In the genomic region with DNA sequence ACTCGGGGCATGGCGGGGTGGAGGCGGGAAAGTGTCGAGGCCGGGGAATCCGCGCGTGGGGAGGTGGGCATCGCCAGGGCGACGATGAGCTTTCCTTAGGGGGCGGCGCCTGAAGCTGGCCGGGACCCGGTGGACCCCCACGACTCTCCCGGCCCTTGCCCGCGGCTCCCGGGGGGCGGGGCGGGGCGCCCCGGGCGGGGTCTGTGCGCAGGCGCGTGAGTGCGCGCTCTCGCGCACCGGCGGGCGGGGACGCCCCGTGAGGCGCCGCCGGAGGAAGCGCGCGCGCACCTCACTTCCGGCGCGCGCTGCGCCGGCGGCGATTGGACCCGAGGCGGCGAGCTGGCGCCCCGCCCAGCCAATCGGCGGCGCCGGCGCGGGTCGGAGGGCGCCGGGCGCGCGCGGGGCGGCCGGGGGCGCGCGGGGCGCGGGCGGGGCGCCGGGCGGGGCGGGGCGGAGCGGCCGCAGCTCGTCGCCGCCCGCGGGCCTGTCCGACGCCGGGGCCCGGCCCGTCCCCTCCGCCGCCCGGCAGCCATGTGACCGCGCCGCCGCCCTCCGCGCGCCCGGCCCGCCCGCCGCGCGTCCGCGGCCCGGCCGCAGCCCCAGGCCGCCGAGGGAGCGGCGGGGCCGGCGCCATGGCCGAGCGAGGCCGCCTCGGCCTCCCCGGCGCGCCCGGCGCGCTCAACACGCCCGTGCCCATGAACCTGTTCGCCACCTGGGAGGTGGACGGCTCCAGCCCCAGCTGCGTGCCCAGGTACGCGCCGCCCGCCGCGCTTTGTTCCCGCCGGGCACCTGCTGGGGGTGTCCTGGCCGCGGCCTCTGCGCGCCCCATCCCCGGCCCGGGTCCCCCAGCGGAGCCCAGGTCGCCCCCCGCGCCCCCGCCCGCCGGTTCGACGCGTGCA, we compare ENCODE assay signal across 8 cellular contexts. TPM values are rescaled to one million over a fixed set of nuclear protein-coding genes. Genes with fewer than 3 reads are reported as not detected.
DNase-seq lines count a peak whose midpoint lies in the region; ATAC-seq and TF ChIP-seq lines count a peak whose summit lies in the region.

A gene (plus strand): TSS at position 462 of the 899 bp plus-strand sequence. CDS start 171 bp downstream, at position 633.

- CTCF ChIA-PET in activated naive CD4-positive, alpha-beta T cell treated with anti-CD3 and anti-CD28 coated beads for 36 hours (lab: Charles Lee), result interaction anchor here (0.6 kb wide), 1 partner anchor 15 kb away, joined by 3 read pairs; no protein-coding TSS in a partner anchor

- H3K36me3 ChIP-seq in DND-41 (ENCODE audit: insufficient read depth, low read length) (no peaks in the 10 kb centered on the region), KOPT-K1 (ENCODE audit: insufficient read depth, low read length) (no peaks in the 10 kb centered on the region), SJSA1 (no peaks in the 10 kb centered on the region), gastroesophageal sphincter (no peaks in the 10 kb centered on the region), neutrophil (no peaks in the 10 kb centered on the region), testis (ENCODE audit: low read depth, missing control alignments) (no peaks in the 10 kb centered on the region)

- DNase-seq in DND-41 (peak; percentile 76), SJSA1 (ENCODE audit: low read depth in 1 of 2, low spot score in 2 of 2) (peak; percentile 38 to 57), testis (peak; percentile 77)
- DNase-seq in activated naive CD4-positive, alpha-beta T cell treated with anti-CD3 and anti-CD28 coated beads for 36 hours, result peak; percentile 63

- no peaks in the 10 kb centered on the region for H3K36me3 Mint-ChIP-seq in activated naive CD4-positive, alpha-beta T cell treated with anti-CD3 and anti-CD28 coated beads for 36 hours (ENCODE audit: low read depth)

- peak; percentile 50 to 61 for TF ChIP-seq POLR2A in gastroesophageal sphincter (IDR thresholded peaks at IDR 0.05)
- TF ChIP-seq POLR2A in testis (IDR thresholded peaks at IDR 0.05), result no peak

- intact Hi-C loops in activated naive CD4-positive, alpha-beta T cell treated with anti-CD3 and anti-CD28 coated beads for 36 hours (cut with micrococcal nuclease), result loop anchor here (1.0 kb wide), 1 partner anchor 13 kb away; a partner anchor contains a TSS
- intact Hi-C loops in testis (cut with DNase I; ENCODE audit: low total_unique reads), result no loop called here

- H3K4me3 ChIP-seq in DND-41 (ENCODE audit: low read depth in 1 of 2, low read length in 2 of 2) (peak within 1 kb of the TSS; percentile 26 to 64; a peak in 3 of 4 replicates), SJSA1 (peak within 1 kb of the TSS; percentile 52), gastroesophageal sphincter (peak within 1 kb of the TSS; percentile 60 to 94), neutrophil (ENCODE audit: low read depth in 1 of 2, low read length in 1 of 2) (peak within 1 kb of the TSS; percentile 61 to 94), testis (peak within 1 kb of the TSS; percentile 73 to 75)

- H3K27ac Mint-ChIP-seq in activated naive CD4-positive, alpha-beta T cell treated with anti-CD3 and anti-CD28 coated beads for 36 hours, result peak within 1 kb of the TSS; percentile 46

- no peaks in the 10 kb centered on the region for H3K27me3 ChIP-seq in DND-41 (ENCODE audit: insufficient read depth, low read length, poor library complexity)
- no peaks in the 10 kb centered on the region for H3K27me3 ChIP-seq in SJSA1 (replicated peaks)
- H3K27me3 ChIP-seq in gastroesophageal sphincter, result no peaks in the 10 kb centered on the region
- H3K27me3 ChIP-seq in neutrophil, result peaks cover 32% of the 10 kb centered on the region
- no peaks in the 10 kb centered on the region for H3K27me3 ChIP-seq in testis

- TF ChIP-seq CTCF in DND-41 (IDR thresholded peaks at IDR 0.05; ENCODE audit: borderline replicate concordance, extremely low read depth, low read length, poor library complexity, severe bottlenecking) (no peak), gastroesophageal sphincter (IDR thresholded peaks at IDR 0.05) (no peak), neutrophil (IDR thresholded peaks at IDR 0.05) (no peak), testis (IDR thresholded peaks at IDR 0.05) (no peak)

- H3K27me3 Mint-ChIP-seq in activated naive CD4-positive, alpha-beta T cell treated with anti-CD3 and anti-CD28 coated beads for 36 hours (ENCODE audit: low read depth), result no peaks in the 10 kb centered on the region

- H3K4me3 Mint-ChIP-seq in activated naive CD4-positive, alpha-beta T cell treated with anti-CD3 and anti-CD28 coated beads for 36 hours, result peak within 1 kb of the TSS; percentile 85

- peak within 1 kb of the TSS; percentile 61 for H2AFZ ChIP-seq in DND-41 (ENCODE audit: low read depth, low read length)

- peaks cover 30% of the 10 kb centered on the region for H4K20me1 ChIP-seq in DND-41 (ENCODE audit: insufficient read depth, low read length)

- H3K4me2 ChIP-seq in DND-41 (ENCODE audit: insufficient read depth, low read length), result peak within 1 kb of the TSS; percentile 84

- H3K9ac ChIP-seq in DND-41 (ENCODE audit: low read depth, low read length), result peak within 1 kb of the TSS; percentile 72

- no peaks in the 10 kb centered on the region for H3K9me3 ChIP-seq in DND-41 (ENCODE audit: insufficient read depth, low read length, severe bottlenecking)
- peaks cover 3% of the 10 kb centered on the region for H3K9me3 ChIP-seq in KOPT-K1 (ENCODE audit: insufficient read depth, low read length, poor library complexity, severe bottlenecking)
- H3K9me3 ChIP-seq in SJSA1 (replicated peaks), result no peaks in the 10 kb centered on the region
- no peaks in the 10 kb centered on the region for H3K9me3 ChIP-seq in gastroesophageal sphincter
- no peaks in the 10 kb centered on the region for H3K9me3 ChIP-seq in neutrophil
- no peaks in the 10 kb centered on the region for H3K9me3 ChIP-seq in testis

- H3K4me1 Mint-ChIP-seq in activated naive CD4-positive, alpha-beta T cell treated with anti-CD3 and anti-CD28 coated beads for 36 hours (ENCODE audit: low read depth), result peaks cover 25% of the 10 kb centered on the region

- no CpG with 5 or more reads among the region's 160 CpGs for WGBS in gastroesophageal sphincter (ENCODE audit: low coverage in 1 of 2), 2 donors
- 2 to 7% methylated on average over 3 to 35 of the region's 160 CpGs for WGBS in testis, 2 donors

- H3K27ac ChIP-seq in DND-41 (ENCODE audit: low read length) (peak within 1 kb of the TSS; percentile 69), KOPT-K1 (ENCODE audit: low read depth, low read length, poor library complexity, severe bottlenecking) (peak within 1 kb of the TSS; percentile 44), SJSA1 (peak within 1 kb of the TSS; percentile 32; the same call in 1 of the 2 replicates), gastroesophageal sphincter (peak within 1 kb of the TSS; percentile 88 to 99 (median 96)), neutrophil (peak within 1 kb of the TSS; percentile 62), testis (peak within 1 kb of the TSS; percentile 85 to 97)

- no peaks in the 10 kb centered on the region for H3K9me3 Mint-ChIP-seq in activated naive CD4-positive, alpha-beta T cell treated with anti-CD3 and anti-CD28 coated beads for 36 hours

- TF ChIP-seq EP300 in gastroesophageal sphincter (IDR thresholded peaks at IDR 0.05), result no peak

- H3K79me2 ChIP-seq in DND-41 (ENCODE audit: insufficient read depth, low read length), result peaks cover 42% of the 10 kb centered on the region

- peaks cover 33% of the 10 kb centered on the region for H3K4me1 ChIP-seq in DND-41 (ENCODE audit: insufficient read depth, low read length)
- H3K4me1 ChIP-seq in SJSA1 (replicated peaks), result peaks cover 17% of the 10 kb centered on the region
- peaks cover 0 to 56% (median 35%) of the 10 kb centered on the region in 3 donors for H3K4me1 ChIP-seq in gastroesophageal sphincter
- H3K4me1 ChIP-seq in neutrophil (ENCODE audit: control insufficient read depth in 1 of 2, insufficient read depth in 1 of 2, low read depth in 1 of 2, low read length in 1 of 2), result peaks cover 14 to 18% of the 10 kb centered on the region in 2 experiments
- H3K4me1 ChIP-seq in testis, result peaks cover 33% of the 10 kb centered on the region

- ATAC-seq in DND-41 (ENCODE audit: insufficient read depth, low read depth) (peak; percentile 78), GM21619 (IDR thresholded peaks at IDR 0.05; ENCODE audit: unreplicated experiment) (peak; percentile 56), gastroesophageal sphincter (peak; percentile 87)

RNA-seq across cellular contexts. Expression of the gene that starts here (rescaled TPM):
- total RNA-seq in SJSA1 (2014; rRNA removed; shearing (Covaris generic)), result 17.1 and 27.3 TPM in 2 replicates
- 10 to 100 TPM; 25.1 to 29.6 TPM for total RNA-seq in activated naive CD4-positive, alpha-beta T cell treated with anti-CD3 and anti-CD28 coated beads for 36 hours
- total RNA-seq in gastroesophageal sphincter (10 to 100 TPM; 61.5 to 91.1 (median 74.7) TPM), testis (100 to 1,000 TPM; 167 to 174 TPM)
- 99.2 TPM for polyA plus RNA-seq in testis (ENCODE audit: insufficient read depth, low read depth, low replicate concordance)

Comparison
In these comparisons a context has a peak if more than half of its experiments do, and no peak if none do; other contexts are left out.
1. Peak in every context shown above with its lines: DNase-seq, ATAC-seq, H3K4me3 ChIP-seq and H3K27ac ChIP-seq.
2. H3K27ac ChIP-seq: peak in every context shown above with its lines; median percentile 96 in gastroesophageal sphincter; 91 in testis; 69 in DND-41; 62 in neutrophil; 44 in KOPT-K1; 32 in SJSA1.